In genomic region chr16:89602952-89603590, GRCh38 we compare ENCODE assay signal across 14 cellular contexts. TPM values are rescaled to one million over a fixed set of nuclear protein-coding genes. Genes with fewer than 3 reads are reported as not detected.
A peak's percentile ranks its signal among the peaks of the same experiment; 100 is the strongest.
DNase-seq lines count a peak whose midpoint lies in the region; ATAC-seq and TF ChIP-seq lines count a peak whose summit lies in the region.
"Had no signal": no experiment of that assay in that cellular context is flagged by ENCODE, and none has a peak within 500 bp of the region (broad histone marks: within the 10 kb centered on the region; RNA-seq: fewer than 3 reads in every experiment).

No MANE protein-coding gene starts in this region.

- H3K9me3 ChIP-seq in RWPE2 (ENCODE audit: severe bottlenecking), result no peaks in the 10 kb centered on the region
- H3K9me3 ChIP-seq in hepatocyte (ENCODE audit: low read depth), result no peaks in the 10 kb centered on the region
- H3K9me3 ChIP-seq in smooth muscle cell (replicated peaks; ENCODE audit: low read depth), result no peaks in the 10 kb centered on the region
- H3K9me3 ChIP-seq: breast epithelium, right atrium auricular region, tibial artery had no signal

- 78% methylated on average over 5 of the region's 5 CpGs for WGBS in hepatocyte (ENCODE audit: low lambda C conversion rate, missing lambda C conversion rate)
- 70% methylated on average over 5 of the region's 5 CpGs for WGBS in smooth muscle cell (ENCODE audit: low lambda C conversion rate)

- H3K79me2 ChIP-seq in hepatocyte (no peaks in the 10 kb centered on the region), smooth muscle cell (ENCODE audit: low read depth) (no peaks in the 10 kb centered on the region)

- intact Hi-C loops in activated CD4-positive, alpha-beta memory T cell treated with anti-CD3 and anti-CD28 coated beads for 36 hours (cut with micrococcal nuclease), result loop anchor here (5.0 kb wide), 1 partner anchor 39 kb away; no protein-coding TSS in a partner anchor

- H3K27me3 Mint-ChIP-seq in activated CD4-positive, alpha-beta memory T cell treated with anti-CD3 and anti-CD28 coated beads for 36 hours, result no peaks in the 10 kb centered on the region
- H3K27me3 Mint-ChIP-seq in activated CD4-positive, alpha-beta memory T cell treated with anti-CD3 and anti-CD28 coated beads, Interleukin-2, amount 10 ng/mL, durations not matched to agents 7 days and 5 days, result peaks cover 2% of the 10 kb centered on the region

- POLR2A ChIA-PET in activated CD4-positive, alpha-beta memory T cell treated with anti-CD3 and anti-CD28 coated beads for 36 hours (lab: Charles Lee), result no interaction called here
- POLR2A ChIA-PET in activated CD4-positive, alpha-beta memory T cell treated with anti-CD3 and anti-CD28 coated beads, Interleukin-2, amount 10 ng/mL, durations not matched to agents 7 days and 5 days (lab: Charles Lee), result interaction anchor here (0.9 kb wide), 1 partner anchor 38 kb away, joined by 4 read pairs; no protein-coding TSS in a partner anchor

- H3F3A ChIP-seq in smooth muscle cell (ENCODE audit: low read depth), result peaks cover 4% of the 10 kb centered on the region

- peak overlapping the region; percentile 67 for H3K4me2 ChIP-seq in hepatocyte
- peak overlapping the region; percentile 68 for H3K4me2 ChIP-seq in smooth muscle cell

- H4K20me1 ChIP-seq in hepatocyte (ENCODE audit: insufficient read depth, poor library complexity, severe bottlenecking) (no peaks in the 10 kb centered on the region), smooth muscle cell (ENCODE audit: low read depth) (no peaks in the 10 kb centered on the region)

- H3K27ac Mint-ChIP-seq in activated CD4-positive, alpha-beta memory T cell treated with anti-CD3 and anti-CD28 coated beads for 36 hours, result no peak overlapping the region
- H3K27ac Mint-ChIP-seq in activated CD4-positive, alpha-beta memory T cell treated with anti-CD3 and anti-CD28 coated beads, Interleukin-2, amount 10 ng/mL, durations not matched to agents 7 days and 5 days, result no peak overlapping the region

- ATAC-seq in RWPE2 (ENCODE audit: low read depth), result peak; percentile 1; the same call in 1 of the 3 replicates

- no peaks in the 10 kb centered on the region for H3K9me2 ChIP-seq in hepatocyte (replicated peaks; ENCODE audit: insufficient read depth)

- H3K4me1 Mint-ChIP-seq in activated CD4-positive, alpha-beta memory T cell treated with anti-CD3 and anti-CD28 coated beads for 36 hours (ENCODE audit: low read depth), result peaks cover 12% of the 10 kb centered on the region
- H3K4me1 Mint-ChIP-seq in activated CD4-positive, alpha-beta memory T cell treated with anti-CD3 and anti-CD28 coated beads, Interleukin-2, amount 10 ng/mL, durations not matched to agents 7 days and 5 days, result peaks cover 12% of the 10 kb centered on the region

- no peak overlapping the region for H3K4me3 ChIP-seq in RWPE2 (ENCODE audit: severe bottlenecking)
- no peak overlapping the region for H3K4me3 ChIP-seq in hepatocyte
- H3K4me3 ChIP-seq in smooth muscle cell, result no peak overlapping the region
- H3K4me3 ChIP-seq: right atrium auricular region, tibial artery had no signal

- CTCF ChIA-PET in activated CD4-positive, alpha-beta memory T cell treated with anti-CD3 and anti-CD28 coated beads for 36 hours (lab: Charles Lee), result interaction anchor here (1.2 to 2.3 kb wide), 3 partner anchors 12 to 98 kb away, joined by 3 to 6 read pairs (median 4); partner anchors contain the start of gene SPATA2L
- CTCF ChIA-PET in activated CD4-positive, alpha-beta memory T cell treated with anti-CD3 and anti-CD28 coated beads, Interleukin-2, amount 10 ng/mL, durations not matched to agents 7 days and 5 days (lab: Charles Lee), result no interaction called here

- H3K27ac ChIP-seq in RWPE2 (ENCODE audit: poor library complexity, severe bottlenecking) (peak overlapping the region; percentile 66), hepatocyte (peak overlapping the region; percentile 20), smooth muscle cell (ENCODE audit: low read depth) (peak overlapping the region; percentile 65)
- H3K27ac ChIP-seq: breast epithelium, right atrium auricular region, tibial artery had no signal

- H3K27me3 ChIP-seq in RWPE2 (ENCODE audit: insufficient read depth, poor library complexity, severe bottlenecking), result no peaks in the 10 kb centered on the region
- H3K27me3 ChIP-seq in hepatocyte, result no peaks in the 10 kb centered on the region
- H3K27me3 ChIP-seq in smooth muscle cell (ENCODE audit: low read depth), result no peaks in the 10 kb centered on the region
- H3K27me3 ChIP-seq: right atrium auricular region had no signal

- no peak for DNase-seq in activated CD4-positive, alpha-beta memory T cell treated with anti-CD3 and anti-CD28 coated beads for 36 hours
- DNase-seq in activated CD4-positive, alpha-beta memory T cell treated with anti-CD3 and anti-CD28 coated beads, Interleukin-2, amount 10 ng/mL, durations not matched to agents 7 days and 5 days, result no peak
- DNase-seq in RWPE2 (ENCODE audit: low spot score) (peak; percentile 25), hepatocyte (ENCODE audit: low spot score) (no peak), smooth muscle cell (lab: John Stamatoyannopoulos, UW; ENCODE audit: unreplicated experiment) (no peak), superior temporal gyrus (ENCODE audit: extremely low spot score) (no peak), LoVo (ENCODE audit: low spot score) (no peak), T-helper 9 cell (no peak)
- DNase-seq: erythroblast, NCI-H1694, NCI-H526 treated with DMSO at 0.1 percent for 48 hours, tibial artery had no signal

- H3K9ac ChIP-seq in smooth muscle cell (ENCODE audit: low read depth), result no peak overlapping the region

- H3K36me3 Mint-ChIP-seq in activated CD4-positive, alpha-beta memory T cell treated with anti-CD3 and anti-CD28 coated beads for 36 hours, result no peaks in the 10 kb centered on the region
- no peaks in the 10 kb centered on the region for H3K36me3 Mint-ChIP-seq in activated CD4-positive, alpha-beta memory T cell treated with anti-CD3 and anti-CD28 coated beads, Interleukin-2, amount 10 ng/mL, durations not matched to agents 7 days and 5 days (ENCODE audit: low read depth)

- TF ChIP-seq CTCF in RWPE2 (IDR thresholded peaks at IDR 0.05; ENCODE audit: poor library complexity, severe bottlenecking), result no peak
- no peak for TF ChIP-seq CTCF in hepatocyte (IDR thresholded peaks at IDR 0.05; ENCODE audit: poor library complexity)
- TF ChIP-seq CTCF in smooth muscle cell (IDR thresholded peaks at IDR 0.05; ENCODE audit: borderline replicate concordance, insufficient read depth, poor library complexity, severe bottlenecking), result no peak

- H3K4me3 Mint-ChIP-seq in activated CD4-positive, alpha-beta memory T cell treated with anti-CD3 and anti-CD28 coated beads for 36 hours, result peak overlapping the region; percentile 18
- H3K4me3 Mint-ChIP-seq in activated CD4-positive, alpha-beta memory T cell treated with anti-CD3 and anti-CD28 coated beads, Interleukin-2, amount 10 ng/mL, durations not matched to agents 7 days and 5 days, result no peak overlapping the region

- H3K36me3 ChIP-seq in RWPE2 (ENCODE audit: low read depth) (no peaks in the 10 kb centered on the region), hepatocyte (replicated peaks; ENCODE audit: insufficient read depth, low read depth) (no peaks in the 10 kb centered on the region), smooth muscle cell (ENCODE audit: low read depth) (no peaks in the 10 kb centered on the region)
- H3K36me3 ChIP-seq: breast epithelium, right atrium auricular region, tibial artery had no signal

- H2AFZ ChIP-seq in hepatocyte (no peak overlapping the region), smooth muscle cell (ENCODE audit: low read depth) (no peak overlapping the region)

- H3K4me1 ChIP-seq in RWPE2 (ENCODE audit: insufficient read depth, poor library complexity, severe bottlenecking), result peaks cover 17% of the 10 kb centered on the region
- H3K4me1 ChIP-seq in hepatocyte (ENCODE audit: insufficient read depth), result peaks cover 13% of the 10 kb centered on the region
- H3K4me1 ChIP-seq in smooth muscle cell (ENCODE audit: low read depth), result peaks cover 8% of the 10 kb centered on the region

- no peaks in the 10 kb centered on the region for H3K9me3 Mint-ChIP-seq in activated CD4-positive, alpha-beta memory T cell treated with anti-CD3 and anti-CD28 coated beads for 36 hours
- no peaks in the 10 kb centered on the region for H3K9me3 Mint-ChIP-seq in activated CD4-positive, alpha-beta memory T cell treated with anti-CD3 and anti-CD28 coated beads, Interleukin-2, amount 10 ng/mL, durations not matched to agents 7 days and 5 days

RNA-seq across cellular contexts. Expression of gene DPEP1, which starts 10.4 kb away (rescaled TPM):
- total RNA-seq in activated CD4-positive, alpha-beta memory T cell treated with anti-CD3 and anti-CD28 coated beads for 36 hours, result not detected
- not detected for total RNA-seq in activated CD4-positive, alpha-beta memory T cell treated with anti-CD3 and anti-CD28 coated beads, Interleukin-2, amount 10 ng/mL, durations not matched to agents 7 days and 5 days
- total RNA-seq in hepatocyte (48.3 and 52.9 TPM in 2 replicates), smooth muscle cell (not detected in 2 replicates)
- polyA plus RNA-seq in hepatocyte (106 and 128 TPM in 2 replicates), smooth muscle cell (0.30 TPM in 1 of 2 replicates, not detected in the other)

RNA-seq across cellular contexts. Expression of gene CPNE7, which starts 27.5 kb away (rescaled TPM):
- total RNA-seq in activated CD4-positive, alpha-beta memory T cell treated with anti-CD3 and anti-CD28 coated beads for 36 hours, result 1 to 10 TPM; 6.2 to 7.1 TPM
- 1 to 10 TPM; 3.3 to 4.4 TPM for total RNA-seq in activated CD4-positive, alpha-beta memory T cell treated with anti-CD3 and anti-CD28 coated beads, Interleukin-2, amount 10 ng/mL, durations not matched to agents 7 days and 5 days
- total RNA-seq in hepatocyte (6.6 and 8.7 TPM in 2 replicates), smooth muscle cell (0.58 TPM in 1 of 2 replicates, not detected in the other)
- polyA plus RNA-seq in hepatocyte (24.8 and 32.2 TPM in 2 replicates), smooth muscle cell (0.14 and 0.43 TPM in 2 replicates)
- total RNA-seq: right atrium auricular region had no signal

RNA-seq across cellular contexts. Expression of gene RPL13, which starts 42.6 kb away (rescaled TPM):
- 1,000 to 10,000 TPM; 3,430 to 3,468 TPM for total RNA-seq in activated CD4-positive, alpha-beta memory T cell treated with anti-CD3 and anti-CD28 coated beads for 36 hours
- 1,000 to 10,000 TPM; 2,083 to 2,114 TPM for total RNA-seq in activated CD4-positive, alpha-beta memory T cell treated with anti-CD3 and anti-CD28 coated beads, Interleukin-2, amount 10 ng/mL, durations not matched to agents 7 days and 5 days
- 4,787 and 7,288 TPM in 2 replicates for total RNA-seq in hepatocyte
- polyA plus RNA-seq in hepatocyte, result 1,312 and 1,458 TPM in 2 replicates
- total RNA-seq in smooth muscle cell, result 3,317 and 3,917 TPM in 2 replicates
- 1,063 and 1,144 TPM in 2 replicates for polyA plus RNA-seq in smooth muscle cell

RNA-seq across cellular contexts. Expression of gene CHMP1A, which starts 54.4 kb away (rescaled TPM):
- 10 to 100 TPM; 74.6 to 76.3 TPM for total RNA-seq in activated CD4-positive, alpha-beta memory T cell treated with anti-CD3 and anti-CD28 coated beads for 36 hours
- 100 to 1,000 TPM in 1 of 2 experiments, 10 to 100 TPM in 1; 93.8 to 102 TPM for total RNA-seq in activated CD4-positive, alpha-beta memory T cell treated with anti-CD3 and anti-CD28 coated beads, Interleukin-2, amount 10 ng/mL, durations not matched to agents 7 days and 5 days
- 73.2 and 78.7 TPM in 2 replicates for total RNA-seq in hepatocyte
- 101 and 104 TPM in 2 replicates for polyA plus RNA-seq in hepatocyte
- 40.0 and 40.2 TPM in 2 replicates for total RNA-seq in smooth muscle cell
- polyA plus RNA-seq in smooth muscle cell, result 68.4 and 79.4 TPM in 2 replicates

RNA-seq across cellular contexts. Expression of gene SPATA33, which starts 54.6 kb away (rescaled TPM):
- total RNA-seq in activated CD4-positive, alpha-beta memory T cell treated with anti-CD3 and anti-CD28 coated beads for 36 hours, result 10 to 100 TPM in 1 of 2 experiments, 1 to 10 TPM in 1; 7.1 to 10.1 TPM
- 1 to 10 TPM; 8.1 to 9.2 TPM for total RNA-seq in activated CD4-positive, alpha-beta memory T cell treated with anti-CD3 and anti-CD28 coated beads, Interleukin-2, amount 10 ng/mL, durations not matched to agents 7 days and 5 days
- total RNA-seq in hepatocyte (3.6 and 4.4 TPM in 2 replicates), smooth muscle cell (4.0 TPM in 2 replicates)
- polyA plus RNA-seq in hepatocyte (16.8 and 17.9 TPM in 2 replicates), smooth muscle cell (8.1 and 10.4 TPM in 2 replicates)

Comparison
In these comparisons a context has a peak if more than half of its experiments do, and no peak if none do; other contexts are left out.
1. RNA of gene DPEP1, which starts 10.4 kb away (total RNA-seq): 48.3 to 52.9 TPM in hepatocyte; not detected in activated CD4-positive, alpha-beta memory T cell treated with anti-CD3 and anti-CD28 coated beads for 36 hours, not detected in activated CD4-positive, alpha-beta memory T cell treated with anti-CD3 and anti-CD28 coated beads, Interleukin-2, amount 10 ng/mL, durations not matched to agents 7 days and 5 days and not detected in smooth muscle cell; every median in the first group is over 10 times any median in the second.
2. Peak in every context shown above with its lines, with median percentiles within 50 percentile points of each other: H3K27ac ChIP-seq.